In genomic region chr18:80170395-80171094, GRCh38 we compare ENCODE assay signal across 1 cellular context.
TF ChIP-seq lines count a peak whose summit lies in the region.

No MANE protein-coding gene starts in this region.

TF ChIP-seq in WTC11, 78 proteins besides CTCF, POLR2A, EP300 and RAD21 (continued from another document):
- TF ChIP-seq PRDM15 (CRISPR knock-in tag; IDR thresholded peaks at IDR 0.05) (no peak), USF2 (CRISPR knock-in tag; IDR thresholded peaks at IDR 0.05) (no peak), FOXP1 (CRISPR knock-in tag; IDR thresholded peaks at IDR 0.05; ENCODE audit: borderline replicate concordance) (no peak), KAT7 (CRISPR knock-in tag; IDR thresholded peaks at IDR 0.05; ENCODE audit: borderline replicate concordance) (no peak)
